Comparison of ENCODE assay signal across 15 cellular contexts in genomic region chr4:156805696-156806095, GRCh38.
DNase-seq lines count a peak whose midpoint lies in the region; ATAC-seq, FAIRE-seq and TF ChIP-seq lines count a peak whose summit lies in the region.
"Had no signal": no experiment of that assay in that cellular context is flagged by ENCODE, and none has a peak within 500 bp of the region (broad histone marks: within the 10 kb centered on the region; RNA-seq: fewer than 3 reads in every experiment).

No MANE protein-coding gene starts in this region.

- H3K27me3 Mint-ChIP-seq in nephron progenitor cell (ENCODE audit: low read depth, poor library complexity) (no peaks in the 10 kb centered on the region), T-helper 17 cell (no peaks in the 10 kb centered on the region)
- H3K27me3 Mint-ChIP-seq: activated naive CD8-positive, alpha-beta T cell; IgD-negative memory B cell had no signal

- no peaks in the 10 kb centered on the region for H3K9me3 Mint-ChIP-seq in nephron progenitor cell

- H3K36me3 Mint-ChIP-seq in nephron progenitor cell (ENCODE audit: low read depth) (no peaks in the 10 kb centered on the region), T-helper 17 cell (ENCODE audit: low read depth) (no peaks in the 10 kb centered on the region)
- H3K36me3 Mint-ChIP-seq: activated naive CD8-positive, alpha-beta T cell had no signal

- H3K27ac ChIP-seq in effector memory CD4-positive, alpha-beta T cell (ENCODE audit: insufficient read depth, low read length, poor library complexity, severe bottlenecking), result no peak overlapping the region

- TF ChIP-seq CTCF in bronchial epithelial cell (IDR thresholded peaks at IDR 0.05; ENCODE audit: insufficient read depth, low read length, severe bottlenecking) (no peak), nephron progenitor cell (IDR thresholded peaks at IDR 0.05) (no peak)

- no peak for FAIRE-seq in bronchial epithelial cell (lab: Jason Lieb, UNC)

- DNase-seq in ELF-1 (ENCODE audit: low read depth, low spot score) (peak; percentile 22), NCI-H2171 (lab: John Stamatoyannopoulos, UW) (peak; percentile 49), bronchial epithelial cell (ENCODE audit: low read depth) (peak; percentile 74), nephron progenitor cell (peak; percentile 41), T-helper 17 cell (no peak), NCI-H774 (lab: John Stamatoyannopoulos, UW) (no peak)
- DNase-seq in effector CD4-positive, alpha-beta T cell, result no peak
- no peak for DNase-seq in effector memory CD4-positive, alpha-beta T cell
- DNase-seq: activated CD4-positive, alpha-beta T cell treated with anti-CD3 and anti-CD28 coated beads, Interleukin-2, amount 50 U/mL, for 1 hour; activated T-cell treated with anti-CD3 and anti-CD28 coated beads, Interleukin-2, amount 50 U/mL, for 1 hour; central memory CD4-positive, alpha-beta T cell; foreskin fibroblast; NCI-H1092 treated with DMSO at 0.1 percent for 48 hours had no signal

- ATAC-seq in T-helper 17 cell, result no peak

- no peaks in the 10 kb centered on the region for H3K36me3 ChIP-seq in bronchial epithelial cell (ENCODE audit: control insufficient read depth, insufficient read depth, low read length)
- H3K36me3 ChIP-seq in effector memory CD4-positive, alpha-beta T cell (ENCODE audit: control insufficient read depth, insufficient read depth, low read length), result no peaks in the 10 kb centered on the region

- H3K4me1 ChIP-seq in effector memory CD4-positive, alpha-beta T cell (ENCODE audit: control insufficient read depth, insufficient read depth, low read length, poor library complexity, severe bottlenecking), result no peaks in the 10 kb centered on the region

- H3K9me3 ChIP-seq in T-helper 17 cell (ENCODE audit: control insufficient read depth, low read length, poor library complexity, severe bottlenecking), result no peaks in the 10 kb centered on the region
- H3K9me3 ChIP-seq in effector memory CD4-positive, alpha-beta T cell (ENCODE audit: control insufficient read depth, low read length), result no peaks in the 10 kb centered on the region

- H3K27ac Mint-ChIP-seq in nephron progenitor cell (peak overlapping the region; percentile 78), T-helper 17 cell (no peak overlapping the region)
- H3K27ac Mint-ChIP-seq: activated naive CD8-positive, alpha-beta T cell; IgD-negative memory B cell had no signal

- H3K4me3 Mint-ChIP-seq in nephron progenitor cell, result peak overlapping the region; percentile 54
- H3K4me3 Mint-ChIP-seq in T-helper 17 cell, result no peak overlapping the region
- H3K4me3 Mint-ChIP-seq: activated naive CD8-positive, alpha-beta T cell; IgD-negative memory B cell had no signal

- no peak overlapping the region for H3K4me3 ChIP-seq in bronchial epithelial cell (ENCODE audit: low read depth, low read length)
- no peak overlapping the region for H3K4me3 ChIP-seq in effector memory CD4-positive, alpha-beta T cell (ENCODE audit: insufficient read depth, low read depth, low read length, poor library complexity, severe bottlenecking)

- H3K27me3 ChIP-seq in bronchial epithelial cell (ENCODE audit: control insufficient read depth, insufficient read depth, low read length), result no peaks in the 10 kb centered on the region
- no peaks in the 10 kb centered on the region for H3K27me3 ChIP-seq in effector memory CD4-positive, alpha-beta T cell (replicated peaks; ENCODE audit: control insufficient read depth, insufficient read depth, low read length, poor library complexity, severe bottlenecking)

- H3K4me1 Mint-ChIP-seq in nephron progenitor cell (peaks cover 57% of the 10 kb centered on the region), T-helper 17 cell (no peaks in the 10 kb centered on the region)

Comparison
In these comparisons a context has a peak if more than half of its experiments do, and no peak if none do; other contexts are left out.
1. DNase-seq: peak in ELF-1 (single experiment), NCI-H2171 (single experiment), bronchial epithelial cell (single experiment) and nephron progenitor cell (single experiment); none in effector CD4-positive, alpha-beta T cell (single experiment), T-helper 17 cell (0 of 3), effector memory CD4-positive, alpha-beta T cell (0 of 3) and NCI-H774 (single experiment).